Comparison of ENCODE assay signal across 8 cellular contexts in the genomic region with DNA sequence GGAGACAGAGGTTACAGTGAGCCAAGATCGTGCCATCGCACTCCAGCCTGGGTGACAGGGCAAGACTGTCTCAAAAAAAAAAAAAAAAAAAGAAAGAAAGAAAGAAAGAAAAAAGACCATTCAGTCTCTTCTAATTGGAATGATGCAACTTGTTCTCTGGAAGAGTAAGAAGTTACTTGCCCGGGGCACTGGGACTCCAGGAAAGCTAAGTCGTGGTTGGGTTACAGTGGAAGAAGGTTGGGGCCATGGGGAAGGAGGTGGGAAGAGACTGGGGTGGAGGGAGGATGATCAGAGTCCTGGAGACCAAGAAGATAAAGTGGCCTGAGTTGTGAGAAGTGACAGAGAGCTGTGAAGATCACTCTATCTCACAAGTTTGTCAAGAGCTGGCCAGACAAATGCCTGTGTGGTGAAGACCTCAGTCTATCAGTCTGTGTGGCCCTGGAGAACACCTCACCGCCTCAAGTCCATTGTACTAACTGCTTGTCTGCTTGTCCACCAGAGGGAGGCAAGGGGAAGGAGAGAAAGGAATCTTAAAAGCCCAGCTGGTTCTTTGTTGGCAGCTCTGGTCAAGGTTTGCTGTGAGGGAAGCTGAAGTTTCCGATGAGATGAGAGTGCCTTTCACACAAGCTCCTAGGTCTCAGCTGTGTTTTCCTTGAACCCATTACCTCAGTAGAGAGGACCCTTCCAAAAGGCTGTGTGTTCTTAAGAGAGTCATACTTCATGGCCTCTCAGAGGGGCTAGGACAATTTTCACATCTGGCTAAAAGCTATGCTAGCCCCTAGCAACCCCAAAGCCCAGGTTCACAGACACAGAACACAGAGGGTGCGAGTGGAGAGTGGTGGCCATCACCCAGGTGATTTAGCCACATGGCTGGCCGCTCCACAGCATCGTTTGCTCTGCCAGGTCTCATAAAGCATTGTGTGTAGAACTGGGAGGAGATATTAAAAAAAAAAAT.
A peak's percentile ranks its signal among the peaks of the same experiment; 100 is the strongest.
DNase-seq lines count a peak whose midpoint lies in the region; ATAC-seq, FAIRE-seq and TF ChIP-seq lines count a peak whose summit lies in the region.

No MANE protein-coding gene starts in this region.

- peaks cover 3% of the 10 kb centered on the region for H3K23me2 ChIP-seq in H9 (ENCODE audit: insufficient read length, low read depth, low read length, poor library complexity, severe bottlenecking)

- H3K79me2 ChIP-seq in H9 (ENCODE audit: insufficient read depth, low read length), result no peaks in the 10 kb centered on the region

- no peak for FAIRE-seq in bronchial epithelial cell (lab: Jason Lieb, UNC)

- H4K20me1 ChIP-seq in H9 (ENCODE audit: control insufficient read depth, insufficient read depth, insufficient read length), result no peaks in the 10 kb centered on the region

- H2BK5ac ChIP-seq in H9 (ENCODE audit: insufficient read length, low read length), result no peak overlapping the region

- H3K14ac ChIP-seq in H9 (ENCODE audit: insufficient read depth, low read length), result no peak overlapping the region

- no peak overlapping the region for H3K4me3 ChIP-seq in bronchial epithelial cell (ENCODE audit: low read depth, low read length)

- WGBS in H9 (ENCODE audit: extremely low coverage, insufficient read length, low lambda C conversion rate), result no CpG with 5 or more reads among the region's 9 CpGs

- H4K8ac ChIP-seq in H9 (replicated peaks; ENCODE audit: insufficient read length, low read depth, low read length), result no peak overlapping the region

- no peak overlapping the region for H3K4me2 ChIP-seq in H9 (ENCODE audit: insufficient read depth, insufficient read length, low read length)

- no peak overlapping the region for H3K4me3 Mint-ChIP-seq in H9

- no peak overlapping the region for H2BK12ac ChIP-seq in H9 (ENCODE audit: insufficient read length, low read depth, low read length)

- H3K27me3 ChIP-seq in H9 (ENCODE audit: insufficient read depth, low read length) (no peaks in the 10 kb centered on the region), bronchial epithelial cell (ENCODE audit: control insufficient read depth, insufficient read depth, low read length) (no peaks in the 10 kb centered on the region)

- H4K91ac ChIP-seq in H9 (ENCODE audit: insufficient read length, low read depth, low read length), result no peak overlapping the region

- DNase-seq in COLO668 (lab: John Stamatoyannopoulos, UW; ENCODE audit: unreplicated experiment), result peak; percentile 17
- peak; percentile 76 for DNase-seq in H9
- peak; percentile 20 to 55 for DNase-seq in NCI-H526 (lab: John Stamatoyannopoulos, UW)
- DNase-seq in bronchial epithelial cell (ENCODE audit: low read depth), result peak; percentile 62
- no peak for DNase-seq in left lobe of liver (ENCODE audit: low spot score)
- DNase-seq in OCI-M2 (lab: John Stamatoyannopoulos, UW; ENCODE audit: unreplicated experiment), result no peak

- no peak overlapping the region for H3T11ph ChIP-seq in H9 (ENCODE audit: low read length)

- H2BK15ac ChIP-seq in H9 (ENCODE audit: low read depth, low read length), result no peak overlapping the region

- no peak overlapping the region for H3K23ac ChIP-seq in H9 (ENCODE audit: insufficient read length, low read depth, low read length)

- peak overlapping the region in 2 of 3 experiments; percentile 1 to 76; a peak in 2 of 7 replicates for H3K27ac Mint-ChIP-seq in H9

- ATAC-seq in left lobe of liver (peak; percentile 62), HG03342 (IDR thresholded peaks at IDR 0.05; ENCODE audit: unreplicated experiment) (no peak), HG03196 (IDR thresholded peaks at IDR 0.05; ENCODE audit: unreplicated experiment) (no peak)

- H3K9ac ChIP-seq in H9 (ENCODE audit: extremely low read depth, insufficient read length, low read length), result no peak overlapping the region

- H3K27me3 Mint-ChIP-seq in H9 (ENCODE audit: low read depth), result no peaks in the 10 kb centered on the region

- H3K79me1 ChIP-seq in H9 (ENCODE audit: insufficient read depth, low read depth, low read length, poor library complexity, severe bottlenecking), result no peaks in the 10 kb centered on the region

- 0 out of 5 replicates have a peak, but pooled peaks cover 0 to 2% of the 10 kb centered on the region in 2 experiments for H3K9me3 Mint-ChIP-seq in H9

- peaks cover 14 to 23% of the 10 kb centered on the region in 2 experiments for H3K4me1 Mint-ChIP-seq in H9

- H3K56ac ChIP-seq in H9 (ENCODE audit: insufficient read length, low read depth, low read length), result no peak overlapping the region

- no peak overlapping the region for H3K4ac ChIP-seq in H9 (ENCODE audit: low read depth, low read length)

- no peak overlapping the region for H2BK20ac ChIP-seq in H9 (ENCODE audit: low read depth, low read length, poor library complexity, severe bottlenecking)

- H2AFZ ChIP-seq in H9 (ENCODE audit: low read length), result no peak overlapping the region

- H3K36me3 Mint-ChIP-seq in H9 (ENCODE audit: insufficient read depth in 1 of 3, low read depth in 3 of 3), result no peaks in the 10 kb centered on the region; a peak in 2 of 7 replicates

- no peaks in the 10 kb centered on the region for H3K36me3 ChIP-seq in bronchial epithelial cell (ENCODE audit: control insufficient read depth, insufficient read depth, low read length)

- H3K27ac ChIP-seq in H9 (ENCODE audit: insufficient read length, low read depth, low read length), result no peak overlapping the region

- no peak overlapping the region for H3K18ac ChIP-seq in H9 (ENCODE audit: insufficient read length, low read depth, low read length)

- no peak overlapping the region for H2AK5ac ChIP-seq in H9 (ENCODE audit: insufficient read length, low read length)

- no peaks in the 10 kb centered on the region for H3K9me3 ChIP-seq in H9 (ENCODE audit: control insufficient read depth, low read depth, low read length)

- no peak overlapping the region for H4K5ac ChIP-seq in H9 (ENCODE audit: insufficient read length, low read depth, low read length)

- H2BK120ac ChIP-seq in H9 (ENCODE audit: low read depth, low read length, poor library complexity, severe bottlenecking), result no peak overlapping the region

- peaks cover 3% of the 10 kb centered on the region; the same call in 1 of the 2 replicates for H3K4me1 ChIP-seq in H9 (ENCODE audit: insufficient read depth, low read length)

- peak; percentile 72 for TF ChIP-seq CTCF in H9 (conservative IDR thresholded peaks at IDR 0.05)
- peak; percentile 71 for TF ChIP-seq CTCF in bronchial epithelial cell (IDR thresholded peaks at IDR 0.05; ENCODE audit: insufficient read depth, low read length, severe bottlenecking)

Comparison
In these comparisons a context has a peak if more than half of its experiments do, and no peak if none do; other contexts are left out.
1. DNase-seq: peak in COLO668 (single experiment), H9 (single experiment), NCI-H526 (2 of 2) and bronchial epithelial cell (single experiment); none in left lobe of liver (single experiment) and OCI-M2 (single experiment).